In the genomic region with DNA sequence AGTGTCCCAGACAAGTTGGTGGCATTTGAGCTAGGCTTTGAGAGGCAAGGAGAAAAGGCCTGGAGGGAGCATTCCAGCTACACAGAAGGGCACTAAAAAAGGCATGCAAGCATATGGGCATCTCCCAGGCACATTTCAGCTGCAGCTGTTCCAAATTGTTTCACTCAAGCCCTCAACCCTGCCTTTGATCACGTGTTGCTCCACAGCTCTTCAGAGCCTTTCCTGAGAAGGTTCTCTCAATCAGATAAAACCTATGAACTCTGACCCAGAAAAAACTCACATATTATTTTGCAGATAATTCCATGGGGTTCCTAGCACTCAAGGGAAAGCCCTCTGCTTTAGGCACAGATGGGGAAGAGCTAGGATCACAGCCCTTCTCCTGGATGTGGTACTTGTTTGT, we compare ENCODE assay signal across 1 cellular context.
TF ChIP-seq lines count a peak whose summit lies in the region.

No MANE protein-coding gene starts in this region.

TF ChIP-seq in HepG2, 621 proteins besides CTCF, POLR2A, EP300 and RAD21:
- TF ChIP-seq, protein P1, sequence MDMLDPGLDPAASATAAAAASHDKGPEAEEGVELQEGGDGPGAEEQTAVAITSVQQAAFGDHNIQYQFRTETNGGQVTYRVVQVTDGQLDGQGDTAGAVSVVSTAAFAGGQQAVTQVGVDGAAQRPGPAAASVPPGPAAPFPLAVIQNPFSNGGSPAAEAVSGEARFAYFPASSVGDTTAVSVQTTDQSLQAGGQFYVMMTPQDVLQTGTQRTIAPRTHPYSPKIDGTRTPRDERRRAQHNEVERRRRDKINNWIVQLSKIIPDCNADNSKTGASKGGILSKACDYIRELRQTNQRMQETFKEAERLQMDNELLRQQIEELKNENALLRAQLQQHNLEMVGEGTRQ (IDR thresholded peaks at IDR 0.05; ENCODE audit: low read depth, low read length): peak; percentile 31; the same call in 1 of the 2 replicates
- TF ChIP-seq, protein P1 (CRISPR knock-in tag; IDR thresholded peaks at IDR 0.05; ENCODE audit: borderline replicate concordance): no peak
- no peak for TF ChIP-seq ZNF75D (CRISPR knock-in tag; IDR thresholded peaks at IDR 0.05; ENCODE audit: borderline replicate concordance)
